In genomic region chr10:67802767-67803538, GRCh38 we compare ENCODE assay signal across 15 cellular contexts. TPM values are rescaled to one million over a fixed set of nuclear protein-coding genes. Genes with fewer than 3 reads are reported as not detected.
DNase-seq lines count a peak whose midpoint lies in the region; ATAC-seq and TF ChIP-seq lines count a peak whose summit lies in the region.
"Had no signal": no experiment of that assay in that cellular context is flagged by ENCODE, and none has a peak within 500 bp of the region (broad histone marks: within the 10 kb centered on the region; RNA-seq: fewer than 3 reads in every experiment).

No MANE protein-coding gene starts in this region.

- no peak for TF ChIP-seq CTCF in thyroid gland (IDR thresholded peaks at IDR 0.05)

- DNase-seq in activated CD4-positive, alpha-beta T cell treated with anti-CD3 and anti-CD28 coated beads, Interleukin-2, amount 10 ng/mL, durations not matched to agents 24 days and 14 days: no peak
- no peak for DNase-seq in activated CD4-positive, alpha-beta T cell treated with anti-CD3 and anti-CD28 coated beads, Interleukin-2, amount 50 U/mL, for 48 hours
- peak; percentile 44 for DNase-seq in renal cortical epithelial cell (ENCODE audit: low read depth)
- DNase-seq in H4 (ENCODE audit: low spot score): no peak
- no peak for DNase-seq in thyroid gland
- DNase-seq: cerebellar nuclear complex, NCI-H2107, PC-9, spleen, T-cell, trophoblast cell had no signal

- ATAC-seq in HG02571 (IDR thresholded peaks at IDR 0.05; ENCODE audit: unreplicated experiment) (peak; percentile 50), HG03460 (IDR thresholded peaks at IDR 0.05; ENCODE audit: unreplicated experiment) (peak; percentile 31), GM18520 (IDR thresholded peaks at IDR 0.05; ENCODE audit: unreplicated experiment) (no peak)
- ATAC-seq: T-cell had no signal

- no peak for TF ChIP-seq POLR2A in thyroid gland (IDR thresholded peaks at IDR 0.05)

- no peaks in the 10 kb centered on the region for H3K9me3 Mint-ChIP-seq in activated CD4-positive, alpha-beta T cell treated with anti-CD3 and anti-CD28 coated beads, Interleukin-2, amount 10 ng/mL, durations not matched to agents 24 days and 14 days
- H3K9me3 Mint-ChIP-seq: T-cell had no signal

- H3K27ac Mint-ChIP-seq in activated CD4-positive, alpha-beta T cell treated with anti-CD3 and anti-CD28 coated beads, Interleukin-2, amount 10 ng/mL, durations not matched to agents 24 days and 14 days: peak overlapping the region; percentile 29
- H3K27ac Mint-ChIP-seq: activated naive CD8-positive, alpha-beta T cell; T-cell had no signal

- no peaks in the 10 kb centered on the region for H3K27me3 Mint-ChIP-seq in activated CD4-positive, alpha-beta T cell treated with anti-CD3 and anti-CD28 coated beads, Interleukin-2, amount 10 ng/mL, durations not matched to agents 24 days and 14 days
- H3K27me3 Mint-ChIP-seq: activated naive CD8-positive, alpha-beta T cell had no signal

- H3K4me1 ChIP-seq in thyroid gland: no peaks in the 10 kb centered on the region
- H3K4me1 ChIP-seq: spleen had no signal

- H3K4me1 Mint-ChIP-seq in activated CD4-positive, alpha-beta T cell treated with anti-CD3 and anti-CD28 coated beads, Interleukin-2, amount 10 ng/mL, durations not matched to agents 24 days and 14 days: peaks cover 22% of the 10 kb centered on the region
- H3K4me1 Mint-ChIP-seq: T-cell had no signal

- 86% methylated on average over 10 of the region's 10 CpGs for WGBS in thyroid gland, 2 donors

- H3K4me3 Mint-ChIP-seq in activated CD4-positive, alpha-beta T cell treated with anti-CD3 and anti-CD28 coated beads, Interleukin-2, amount 10 ng/mL, durations not matched to agents 24 days and 14 days: no peak overlapping the region
- H3K4me3 Mint-ChIP-seq: activated naive CD8-positive, alpha-beta T cell; T-cell had no signal

- H3K9me3 ChIP-seq in thyroid gland: no peaks in the 10 kb centered on the region
- H3K9me3 ChIP-seq: spleen had no signal

- no peaks in the 10 kb centered on the region for H3K27me3 ChIP-seq in thyroid gland
- H3K27me3 ChIP-seq: spleen had no signal

- no peak overlapping the region for H3K27ac ChIP-seq in thyroid gland
- H3K27ac ChIP-seq: PC-9, spleen had no signal

- H3K36me3 Mint-ChIP-seq in activated CD4-positive, alpha-beta T cell treated with anti-CD3 and anti-CD28 coated beads, Interleukin-2, amount 10 ng/mL, durations not matched to agents 24 days and 14 days (ENCODE audit: low read depth): peaks cover 5% of the 10 kb centered on the region
- H3K36me3 Mint-ChIP-seq: activated naive CD8-positive, alpha-beta T cell; T-cell had no signal

- intact Hi-C loops in activated CD4-positive, alpha-beta T cell treated with anti-CD3 and anti-CD28 coated beads, Interleukin-2, amount 10 ng/mL, durations not matched to agents 24 days and 14 days (cut with micrococcal nuclease): loop anchor here (1.0 kb wide), 3 partner anchors 12 to 46 kb away; no protein-coding TSS in a partner anchor
- intact Hi-C loops in thyroid gland (cut with DNase I): no loop called here

- no peak overlapping the region for H3K4me3 ChIP-seq in thyroid gland (replicated peaks in 1 of 3)
- H3K4me3 ChIP-seq: PC-9, spleen had no signal

- no peaks in the 10 kb centered on the region for H3K36me3 ChIP-seq in thyroid gland
- H3K36me3 ChIP-seq: spleen had no signal

RNA-seq across cellular contexts. Expression of gene DNAJC12, which starts 35.0 kb away (rescaled TPM):
- total RNA-seq in activated CD4-positive, alpha-beta T cell treated with anti-CD3 and anti-CD28 coated beads, Interleukin-2, amount 10 ng/mL, durations not matched to agents 24 days and 14 days: 23.8 and 24.2 TPM in 2 replicates
- total RNA-seq in renal cortical epithelial cell (3.0 and 13.3 TPM in 2 replicates), thyroid gland (1 to 10 TPM in 3 of 4 donors, under 1 TPM in 1; 0.56 to 7.8 (median 1.9) TPM)
- total RNA-seq in H4 (2014; rRNA removed; shearing (Covaris generic)): 18.2 and 20.0 TPM in 2 replicates
